8 cellular contexts compared by ENCODE assay signal in the genomic region with DNA sequence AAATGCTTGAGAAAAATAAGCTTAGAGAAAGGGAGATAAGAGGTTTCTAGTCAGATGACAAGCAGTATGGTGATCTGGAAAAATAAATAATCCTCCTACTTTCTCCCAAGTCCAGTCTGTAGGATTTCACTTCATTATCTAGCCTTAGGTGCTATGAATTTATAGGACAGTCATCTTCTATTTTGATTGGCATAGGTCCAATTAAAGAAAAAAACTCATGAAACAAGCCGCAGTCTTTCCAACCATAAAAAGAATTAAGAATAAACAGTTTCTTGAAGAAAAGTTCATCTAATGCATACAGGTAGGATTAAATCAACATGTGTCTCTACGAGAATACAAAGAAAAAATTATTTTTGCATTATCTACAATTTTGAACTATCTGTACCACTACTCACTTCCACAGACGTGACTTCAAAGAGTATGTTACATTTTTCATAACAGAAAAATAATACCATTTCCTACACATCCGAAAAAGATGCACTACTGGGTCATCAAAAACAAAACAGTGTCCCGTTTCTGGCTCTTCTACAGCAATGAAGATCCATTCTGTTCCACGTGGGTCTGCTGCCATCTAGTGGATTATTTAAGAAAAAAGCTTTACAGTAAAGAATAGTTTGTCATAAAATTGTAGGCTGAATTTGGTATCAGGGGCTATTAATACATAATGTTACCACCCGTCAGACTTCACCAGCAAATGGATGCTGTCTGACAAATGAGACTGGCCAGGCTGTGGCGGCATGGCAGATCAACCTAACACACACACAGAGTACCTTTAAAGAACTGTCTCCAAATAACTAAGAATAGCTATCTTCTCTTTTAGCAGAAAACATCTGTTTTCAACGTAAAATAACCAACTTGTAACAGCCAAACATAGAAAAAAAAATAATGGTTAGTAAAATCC. TPM values are rescaled to one million over a fixed set of nuclear protein-coding genes. Genes with fewer than 3 reads are reported as not detected.
DNase-seq lines count a peak whose midpoint lies in the region; ATAC-seq, FAIRE-seq and TF ChIP-seq lines count a peak whose summit lies in the region.

No MANE protein-coding gene starts in this region.

- H3K36me3 ChIP-seq in suprapubic skin, result no peaks in the 10 kb centered on the region

- no peak overlapping the region for H3K27ac ChIP-seq in suprapubic skin

- no peaks in the 10 kb centered on the region for H3K27me3 Mint-ChIP-seq in T-helper 17 cell

- H3K27me3 ChIP-seq in suprapubic skin, result no peaks in the 10 kb centered on the region

- peaks cover 27% of the 10 kb centered on the region for H3K4me1 ChIP-seq in suprapubic skin

- no peak overlapping the region for H3K27ac Mint-ChIP-seq in T-helper 17 cell

- peak; percentile 86 for FAIRE-seq in GM12891 (lab: Jason Lieb, UNC)

- TF ChIP-seq POLR2A in GM12891 (IDR thresholded peaks at IDR 0.05; ENCODE audit: low read depth, low read length) (no peak), suprapubic skin (IDR thresholded peaks at IDR 0.05) (no peak)

- H3K36me3 Mint-ChIP-seq in T-helper 17 cell (ENCODE audit: low read depth), result no peaks in the 10 kb centered on the region

- H3K9me3 ChIP-seq in T-helper 17 cell (ENCODE audit: control insufficient read depth, low read length, poor library complexity, severe bottlenecking) (no peaks in the 10 kb centered on the region), suprapubic skin (no peaks in the 10 kb centered on the region)

- TF ChIP-seq CTCF in AG10803 (conservative IDR thresholded peaks at IDR 0.05; ENCODE audit: low read length), result peak; percentile 71
- TF ChIP-seq CTCF in suprapubic skin (IDR thresholded peaks at IDR 0.05), result peak; percentile 49 to 71

- H3K4me3 Mint-ChIP-seq in T-helper 17 cell, result no peak overlapping the region

- peak; percentile 78 for ATAC-seq in HG02798 (IDR thresholded peaks at IDR 0.05; ENCODE audit: poor library complexity, unreplicated experiment)
- ATAC-seq in T-helper 17 cell, result peak; percentile 76

- 28% methylated on average over 9 of the region's 9 CpGs for WGBS in suprapubic skin

- TF ChIP-seq EP300 in suprapubic skin (IDR thresholded peaks at IDR 0.05), result no peak

- DNase-seq in AG10803 (ENCODE audit: low read depth), result peak; percentile 69
- no peak for DNase-seq in GM12891 (ENCODE audit: insufficient read length, low spot score)
- DNase-seq in NCI-H1417 treated with DMSO at 0.1 percent for 48 hours (lab: John Stamatoyannopoulos, UW), result peak; percentile 54
- DNase-seq in T-helper 17 cell, result peak in 1 of 3 donors; percentile 30
- DNase-seq in dermis blood vessel endothelial cell, result peak; percentile 79
- peak; percentile 74 to 88 for DNase-seq in lung microvascular endothelial cell (ENCODE audit: low read depth in 2 of 2)
- no peak for DNase-seq in suprapubic skin (ENCODE audit: low spot score in 2 of 2)

- H3K4me3 ChIP-seq in AG10803 (ENCODE audit: low read length) (no peak overlapping the region), suprapubic skin (no peak overlapping the region)

- peaks cover 18% of the 10 kb centered on the region for H3K4me1 Mint-ChIP-seq in T-helper 17 cell

TF ChIP-seq in GM12891, 5 proteins besides CTCF, POLR2A, EP300 and RAD21:
- TF ChIP-seq PAX5 (IDR thresholded peaks at IDR 0.05; ENCODE audit: insufficient read depth, low read length, severe bottlenecking), result no peak
- no peak for TF ChIP-seq POLR2AphosphoS5 (IDR thresholded peaks at IDR 0.05; ENCODE audit: low read depth, low read length)
- no peak for TF ChIP-seq SPI1 (IDR thresholded peaks at IDR 0.05; ENCODE audit: low read depth, low read length)
- no peak for TF ChIP-seq POU2F2 (IDR thresholded peaks at IDR 0.05; ENCODE audit: low read depth, low read length)
- TF ChIP-seq TAF1 (IDR thresholded peaks at IDR 0.05; ENCODE audit: low read depth, low read length), result no peak
TF ChIP-seq in GM12891: peak in this region for 0.

RNA-seq across cellular contexts. Expression of a gene that starts 28.9 kb away (rescaled TPM):
- 27.0 TPM for polyA plus RNA-seq in GM12891 (2012; ENCODE audit: low read depth, missing spikeins)
- total RNA-seq in T-helper 17 cell (10 to 100 TPM; 17.3 to 18.4 TPM), dermis blood vessel endothelial cell (55.1 and 58.9 TPM in 2 replicates), lung microvascular endothelial cell (19.8 and 52.0 TPM in 2 replicates), suprapubic skin (10 to 100 TPM; 24.9 to 43.5 (median 31.8) TPM)

RNA-seq across cellular contexts. Expression of a gene that starts 54.0 kb away (rescaled TPM):
- polyA plus RNA-seq in GM12891 (2012; ENCODE audit: low read depth, missing spikeins), result not detected
- not detected for total RNA-seq in T-helper 17 cell
- total RNA-seq in dermis blood vessel endothelial cell, result not detected in 2 replicates
- not detected in 2 replicates for total RNA-seq in lung microvascular endothelial cell
- total RNA-seq in suprapubic skin, result not detected

Comparison
In these comparisons a context has a peak if more than half of its experiments do, and no peak if none do; other contexts are left out.
1. DNase-seq: peak in AG10803 (single experiment), NCI-H1417 treated with DMSO at 0.1 percent for 48 hours (single experiment), dermis blood vessel endothelial cell (single experiment) and lung microvascular endothelial cell (2 of 2); none in GM12891 (single experiment) and suprapubic skin (0 of 2).